24 cellular contexts compared by ENCODE assay signal in the genomic region with DNA sequence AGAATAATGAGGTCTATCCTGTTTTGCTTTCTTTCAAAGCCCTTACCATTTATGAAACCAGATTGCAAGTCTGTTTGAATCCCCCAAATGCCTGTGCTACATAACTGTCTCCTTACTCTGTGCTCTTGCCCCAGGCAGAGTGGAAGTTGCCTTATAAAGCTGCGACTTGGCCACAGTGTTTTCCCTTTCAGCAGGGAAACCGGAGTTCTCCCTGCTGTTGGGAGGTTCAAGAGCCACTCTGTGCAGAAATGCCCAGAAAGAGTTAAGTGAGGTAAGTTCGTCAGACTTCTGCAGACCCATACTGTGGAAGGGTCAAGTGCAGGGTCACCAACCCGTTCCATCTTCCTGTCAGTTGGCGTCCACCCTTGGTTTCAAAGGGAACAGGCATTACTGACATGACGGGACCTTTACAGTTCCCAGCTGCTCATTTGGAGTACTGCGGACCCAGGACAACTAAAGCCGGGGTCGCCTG.
DNase-seq lines count a peak whose midpoint lies in the region; ATAC-seq and TF ChIP-seq lines count a peak whose summit lies in the region.
"Had no signal": no experiment of that assay in that cellular context is flagged by ENCODE, and none has a peak within 500 bp of the region (broad histone marks: within the 10 kb centered on the region; RNA-seq: fewer than 3 reads in every experiment).

No MANE protein-coding gene starts in this region.

- no peaks in the 10 kb centered on the region for H3K27me3 Mint-ChIP-seq in neural crest cell (ENCODE audit: low read depth)
- H3K27me3 Mint-ChIP-seq: stimulated activated naive CD8-positive, alpha-beta T cell treated with anti-CD3 and anti-CD28 coated beads, Interleukin-15, amount 100 ng/mL, for 72 hours had no signal

- 40% methylated on average over 9 of the region's 9 CpGs for WGBS in right cardiac atrium
- WGBS in thyroid gland, 2 donors, result 60 to 83% methylated on average over 9 of the region's 9 CpGs

- no peaks in the 10 kb centered on the region for H3K4me1 ChIP-seq in right cardiac atrium (ENCODE audit: control insufficient read depth, insufficient read depth, low read length)
- peaks cover 21 to 31% of the 10 kb centered on the region in 2 donors for H3K4me1 ChIP-seq in thyroid gland

- H3K4me3 ChIP-seq in coronary artery, result peak overlapping the region; percentile 48
- H3K4me3 ChIP-seq in right cardiac atrium (ENCODE audit: low read length), result peak overlapping the region; percentile 24
- H3K4me3 ChIP-seq in thyroid gland (replicated peaks in 1 of 3), result no peak overlapping the region
- H3K4me3 ChIP-seq: lung, MG63 had no signal

- ATAC-seq in right cardiac atrium, result peak; percentile 50 to 68
- ATAC-seq: stimulated activated naive CD8-positive, alpha-beta T cell treated with anti-CD3 and anti-CD28 coated beads, Interleukin-15, amount 100 ng/mL, for 72 hours had no signal

- H3K9me3 ChIP-seq in right cardiac atrium (ENCODE audit: control insufficient read depth, low read length) (no peaks in the 10 kb centered on the region), thyroid gland (no peaks in the 10 kb centered on the region)
- H3K9me3 ChIP-seq: MG63 had no signal

- H3K27me3 ChIP-seq in right cardiac atrium (ENCODE audit: control insufficient read depth, insufficient read depth) (no peaks in the 10 kb centered on the region), thyroid gland (no peaks in the 10 kb centered on the region)
- H3K27me3 ChIP-seq: MG63 had no signal

- H3K27ac Mint-ChIP-seq in neural crest cell (ENCODE audit: unreplicated experiment), result peak overlapping the region; percentile 7
- H3K27ac Mint-ChIP-seq: stimulated activated naive CD8-positive, alpha-beta T cell treated with anti-CD3 and anti-CD28 coated beads, Interleukin-15, amount 100 ng/mL, for 72 hours had no signal

- peaks cover 5% of the 10 kb centered on the region for H3K9me3 Mint-ChIP-seq in neural crest cell

- no peaks in the 10 kb centered on the region for H3K36me3 ChIP-seq in thyroid gland
- H3K36me3 ChIP-seq: MG63, WERI-Rb-1 had no signal

- TF ChIP-seq POLR2A in thyroid gland (IDR thresholded peaks at IDR 0.05), result no peak

- peak overlapping the region in 1 of 2 donors; percentile 1 for H3K27ac ChIP-seq in coronary artery
- peak overlapping the region; percentile 42 for H3K27ac ChIP-seq in right cardiac atrium (ENCODE audit: low read length)
- peak overlapping the region; percentile 11 to 79 (median 65) for H3K27ac ChIP-seq in thyroid gland
- H3K27ac ChIP-seq: WERI-Rb-1 had no signal

- peaks cover 2% of the 10 kb centered on the region for H3K36me3 Mint-ChIP-seq in neural crest cell (ENCODE audit: low read depth)

- H3K4me1 Mint-ChIP-seq in neural crest cell, result peaks cover 61% of the 10 kb centered on the region

- H3K4me3 Mint-ChIP-seq in neural crest cell, result peak overlapping the region; percentile 24
- H3K4me3 Mint-ChIP-seq: stimulated activated naive CD8-positive, alpha-beta T cell treated with anti-CD3 and anti-CD28 coated beads, Interleukin-15, amount 100 ng/mL, for 72 hours had no signal

- DNase-seq in coronary artery (ENCODE audit: low spot score), result no peak
- no peak for DNase-seq in right cardiac atrium
- DNase-seq in neural crest cell (ENCODE audit: low read depth, low spot score), result peak; percentile 14
- DNase-seq in thyroid gland, result no peak
- no peak for DNase-seq in NOMO-1 (lab: John Stamatoyannopoulos, UW; ENCODE audit: unreplicated experiment in 2 of 2)
- DNase-seq in NCI-H1105 treated with DMSO at 0.1 percent for 48 hours (lab: John Stamatoyannopoulos, UW), result no peak
- no peak for DNase-seq in nucleus accumbens (lab: John Stamatoyannopoulos, UW)
- no peak for DNase-seq in GM20000 (ENCODE audit: low spot score)
- DNase-seq: activated CD8-positive, alpha-beta memory T cell treated with anti-CD3 and anti-CD28 coated beads for 24 hours; activated effector memory CD4-positive, alpha-beta T cell treated with Interleukin-2 at 50 U/mL for 16 hours; AML-193; anterior cingulate cortex; Calu3; cortex of kidney; erythroblast; GDM1; GOT3; hippocampal formation; MG63; NCI-H1930; NCI-H748 treated with DMSO at 0.1 percent for 48 hours; stimulated activated naive CD8-positive, alpha-beta T cell treated with anti-CD3 and anti-CD28 coated beads, Interleukin-15, amount 100 ng/mL, for 72 hours; WERI-Rb-1 had no signal

- no peak for TF ChIP-seq CTCF in coronary artery (IDR thresholded peaks at IDR 0.05)
- no peak for TF ChIP-seq CTCF in neural crest cell (conservative IDR thresholded peaks at IDR 0.05)
- no peak for TF ChIP-seq CTCF in thyroid gland (IDR thresholded peaks at IDR 0.05)
- no peak for TF ChIP-seq CTCF in GM20000 (IDR thresholded peaks at IDR 0.05; ENCODE audit: extremely low read depth, missing control alignments)

- intact Hi-C loops in right cardiac atrium (cut with DNase I) (no loop called here), thyroid gland (cut with DNase I) (no loop called here)

Comparison
In these comparisons a context has a peak if more than half of its experiments do, and no peak if none do; other contexts are left out.
1. H3K4me3 ChIP-seq: peak in coronary artery (single experiment) and right cardiac atrium (single experiment); none in thyroid gland (0 of 3).